In the genomic region with DNA sequence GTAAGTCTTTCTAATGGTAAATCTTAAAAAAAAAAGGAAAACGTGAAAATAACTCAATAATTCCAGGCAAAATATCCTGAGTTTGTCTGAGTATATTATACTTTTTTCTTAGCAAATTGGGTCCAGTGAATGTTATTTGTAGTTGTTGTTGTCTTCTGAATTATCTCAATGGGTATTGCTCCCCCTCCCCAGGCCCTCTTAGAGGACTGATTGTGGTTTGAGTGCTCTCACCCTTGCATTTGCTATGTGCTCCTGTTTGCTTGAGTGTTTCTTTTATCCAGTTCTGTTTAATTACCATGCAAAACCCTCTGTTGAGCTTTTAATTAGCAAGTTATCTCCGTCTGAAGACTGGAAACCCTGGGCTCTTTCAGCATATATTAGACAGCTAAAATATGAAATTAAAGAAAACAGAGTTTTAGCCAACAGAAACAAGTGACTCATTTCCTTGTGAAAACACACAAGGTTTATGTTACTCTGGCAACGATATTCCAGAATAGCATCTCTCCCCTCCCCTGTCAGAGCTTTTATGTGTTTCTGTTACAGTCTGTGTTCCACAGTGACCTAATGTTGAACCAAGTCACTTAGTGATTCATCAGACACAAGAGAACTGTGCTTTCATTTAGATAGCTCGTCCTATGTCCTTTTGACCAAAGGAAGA, we compare ENCODE assay signal across 9 cellular contexts.
DNase-seq lines count a peak whose midpoint lies in the region; ATAC-seq, FAIRE-seq and TF ChIP-seq lines count a peak whose summit lies in the region.
"Had no signal": no experiment of that assay in that cellular context is flagged by ENCODE, and none has a peak within 500 bp of the region (broad histone marks: within the 10 kb centered on the region; RNA-seq: fewer than 3 reads in every experiment).

No MANE protein-coding gene starts in this region.

- H3K9me3 ChIP-seq in mammary epithelial cell (replicated peaks; ENCODE audit: insufficient read depth, low read length) (no peaks in the 10 kb centered on the region), lower lobe of right lung (no peaks in the 10 kb centered on the region)

- 22% methylated on average over 4 of the region's 4 CpGs for WGBS in mammary epithelial cell (ENCODE audit: low coverage, missing lambda C conversion rate)

- CTCF ChIA-PET in mammary epithelial cell (lab: Charles Lee; ENCODE audit: low non-redundant PET) = no interaction called here

- intact Hi-C loops in mammary epithelial cell (cut with micrococcal nuclease) (loop anchor here (5.0 kb wide), 1 partner anchor 306 kb away; no protein-coding TSS in a partner anchor), lower lobe of right lung (cut with DNase I) (no loop called here)

- H3K4me1 ChIP-seq in mammary epithelial cell (ENCODE audit: insufficient read depth, low read length) = peaks cover 26% of the 10 kb centered on the region
- H3K4me1 ChIP-seq in lower lobe of right lung = peaks cover 16% of the 10 kb centered on the region

- H3K4me3 ChIP-seq in mammary epithelial cell (replicated peaks in 1 of 3; ENCODE audit: insufficient read depth in 1 of 3, low read depth in 2 of 3, low read length in 3 of 3) = peak overlapping the region in 1 of 3 experiments; percentile 3
- no peak overlapping the region for H3K4me3 ChIP-seq in lower lobe of right lung

- BruUV-seq in mammary epithelial cell (replicated peaks; lab: Mats Ljungman, UMichigan) = no TSS peak

- DNase-seq in NCI-H1417 (lab: John Stamatoyannopoulos, UW) = peak; percentile 2 to 60 (median 57)
- DNase-seq in NCI-H1417 treated with DMSO at 0.1 percent for 48 hours (lab: John Stamatoyannopoulos, UW) = no peak
- peak; percentile 40 for DNase-seq in NCI-H2227 (lab: John Stamatoyannopoulos, UW; ENCODE audit: unreplicated experiment)
- DNase-seq in mammary epithelial cell = peak; percentile 97
- DNase-seq in lower lobe of right lung = no peak
- peak; percentile 70 for DNase-seq in urothelium cell line (ENCODE audit: low spot score)

- H3K4me2 ChIP-seq in mammary epithelial cell (ENCODE audit: insufficient read depth, low read depth, low read length) = peak overlapping the region; percentile 76

- no peak for FAIRE-seq in urothelium cell line (lab: Jason Lieb, UNC)
- FAIRE-seq: A204.1 had no signal

- in situ Hi-C loops in mammary epithelial cell (cut with MboI; ENCODE audit: low sequenced_read_pairs in 2 of 2) = no loop called here

- peak overlapping the region; percentile 74 for H3K9ac ChIP-seq in mammary epithelial cell (ENCODE audit: insufficient read depth, low read length)

- ATAC-seq in HG02798 (IDR thresholded peaks at IDR 0.05; ENCODE audit: poor library complexity, unreplicated experiment) = peak; percentile 78
- peak; percentile 85 to 93 for ATAC-seq in lower lobe of right lung
- ATAC-seq in GM19397 (IDR thresholded peaks at IDR 0.05; ENCODE audit: unreplicated experiment) = no peak

- H4K20me1 ChIP-seq in mammary epithelial cell (ENCODE audit: insufficient read depth, low read length) = no peaks in the 10 kb centered on the region

- TF ChIP-seq CTCF in mammary epithelial cell (conservative IDR thresholded peaks at IDR 0.05 in 1 of 2, IDR thresholded peaks at IDR 0.05 in 1 of 2; ENCODE audit: extremely low read depth in 1 of 2, insufficient read depth in 1 of 2, low read depth in 1 of 2, low read length in 2 of 2) = no peak
- TF ChIP-seq CTCF in lower lobe of right lung (IDR thresholded peaks at IDR 0.05) = no peak

- dilution Hi-C loops in mammary epithelial cell (cut with HindIII; ENCODE audit: low sequenced_read_pairs) = no loop called here

- H3K36me3 ChIP-seq in mammary epithelial cell (ENCODE audit: insufficient read depth, low read length) (no peaks in the 10 kb centered on the region), lower lobe of right lung (no peaks in the 10 kb centered on the region)

- H3K27me3 ChIP-seq in mammary epithelial cell (ENCODE audit: insufficient read depth, low read length) = no peaks in the 10 kb centered on the region
- no peaks in the 10 kb centered on the region for H3K27me3 ChIP-seq in lower lobe of right lung (ENCODE audit: low read depth)

- H3K27ac ChIP-seq in mammary epithelial cell (ENCODE audit: insufficient read depth, low read depth, low read length) (peak overlapping the region; percentile 87), lower lobe of right lung (peak overlapping the region; percentile 58)

- H2AFZ ChIP-seq in mammary epithelial cell (ENCODE audit: low read depth, low read length) = peak overlapping the region; percentile 61

- no peaks in the 10 kb centered on the region for H3K79me2 ChIP-seq in mammary epithelial cell (ENCODE audit: insufficient read depth, low read length)

Comparison
In these comparisons a context has a peak if more than half of its experiments do, and no peak if none do; other contexts are left out.
1. DNase-seq: peak in NCI-H1417 (3 of 3), NCI-H2227 (single experiment), mammary epithelial cell (single experiment) and urothelium cell line (single experiment); none in NCI-H1417 treated with DMSO at 0.1 percent for 48 hours (single experiment) and lower lobe of right lung (single experiment).